In the genomic region with DNA sequence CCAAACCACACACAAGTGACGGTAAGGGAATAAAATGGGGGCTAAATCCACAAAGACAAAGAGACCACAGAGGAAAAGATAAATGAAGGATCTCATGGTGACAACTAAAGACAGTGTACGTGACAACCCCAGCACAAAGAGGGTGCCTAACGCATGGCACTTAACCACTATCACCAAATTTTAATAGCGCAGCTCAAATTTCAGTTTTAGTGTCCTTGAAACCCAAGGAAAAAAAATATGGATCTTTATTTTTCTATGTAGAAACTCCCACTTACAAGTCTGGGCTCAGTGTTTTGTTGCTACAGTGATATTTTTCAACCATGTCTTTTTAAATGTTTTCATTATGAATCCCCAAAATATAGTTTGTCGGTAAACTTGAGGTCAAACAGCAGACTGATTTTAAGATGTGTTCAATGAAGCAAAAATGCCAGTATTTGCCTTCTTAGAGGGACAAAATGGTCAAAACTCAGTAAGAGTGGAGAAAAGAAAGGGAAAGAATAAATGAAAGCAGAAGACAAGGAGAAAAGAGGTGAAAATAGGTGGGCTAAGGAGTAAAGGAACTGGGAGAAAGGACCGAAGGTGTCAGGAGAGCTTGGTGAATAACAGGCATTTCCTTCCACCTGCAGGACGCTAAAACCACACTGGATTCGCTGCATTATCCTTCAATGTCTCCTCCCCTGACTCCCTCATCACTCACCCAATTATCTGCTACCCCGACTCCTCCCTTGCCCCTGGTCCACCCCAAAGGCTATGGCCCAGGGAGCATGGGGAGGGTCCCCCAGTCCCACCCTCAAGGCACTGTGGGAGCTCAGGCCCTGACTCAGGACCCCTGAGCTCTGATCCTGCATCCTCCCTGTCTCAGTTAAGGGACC, we compare ENCODE assay signal across 2 cellular contexts.
TF ChIP-seq lines count a peak whose summit lies in the region.

No MANE protein-coding gene starts in this region.

TF ChIP-seq in GM23338, 12 proteins besides CTCF, POLR2A, EP300 and RAD21 (continued from another document and continues in another):
- TF ChIP-seq, protein P1, sequence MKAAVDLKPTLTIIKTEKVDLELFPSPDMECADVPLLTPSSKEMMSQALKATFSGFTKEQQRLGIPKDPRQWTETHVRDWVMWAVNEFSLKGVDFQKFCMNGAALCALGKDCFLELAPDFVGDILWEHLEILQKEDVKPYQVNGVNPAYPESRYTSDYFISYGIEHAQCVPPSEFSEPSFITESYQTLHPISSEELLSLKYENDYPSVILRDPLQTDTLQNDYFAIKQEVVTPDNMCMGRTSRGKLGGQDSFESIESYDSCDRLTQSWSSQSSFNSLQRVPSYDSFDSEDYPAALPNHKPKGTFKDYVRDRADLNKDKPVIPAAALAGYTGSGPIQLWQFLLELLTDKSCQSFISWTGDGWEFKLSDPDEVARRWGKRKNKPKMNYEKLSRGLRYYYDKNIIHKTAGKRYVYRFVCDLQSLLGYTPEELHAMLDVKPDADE (IDR thresholded peaks at IDR 0.05), result no peak
- TF ChIP-seq, protein P2, sequence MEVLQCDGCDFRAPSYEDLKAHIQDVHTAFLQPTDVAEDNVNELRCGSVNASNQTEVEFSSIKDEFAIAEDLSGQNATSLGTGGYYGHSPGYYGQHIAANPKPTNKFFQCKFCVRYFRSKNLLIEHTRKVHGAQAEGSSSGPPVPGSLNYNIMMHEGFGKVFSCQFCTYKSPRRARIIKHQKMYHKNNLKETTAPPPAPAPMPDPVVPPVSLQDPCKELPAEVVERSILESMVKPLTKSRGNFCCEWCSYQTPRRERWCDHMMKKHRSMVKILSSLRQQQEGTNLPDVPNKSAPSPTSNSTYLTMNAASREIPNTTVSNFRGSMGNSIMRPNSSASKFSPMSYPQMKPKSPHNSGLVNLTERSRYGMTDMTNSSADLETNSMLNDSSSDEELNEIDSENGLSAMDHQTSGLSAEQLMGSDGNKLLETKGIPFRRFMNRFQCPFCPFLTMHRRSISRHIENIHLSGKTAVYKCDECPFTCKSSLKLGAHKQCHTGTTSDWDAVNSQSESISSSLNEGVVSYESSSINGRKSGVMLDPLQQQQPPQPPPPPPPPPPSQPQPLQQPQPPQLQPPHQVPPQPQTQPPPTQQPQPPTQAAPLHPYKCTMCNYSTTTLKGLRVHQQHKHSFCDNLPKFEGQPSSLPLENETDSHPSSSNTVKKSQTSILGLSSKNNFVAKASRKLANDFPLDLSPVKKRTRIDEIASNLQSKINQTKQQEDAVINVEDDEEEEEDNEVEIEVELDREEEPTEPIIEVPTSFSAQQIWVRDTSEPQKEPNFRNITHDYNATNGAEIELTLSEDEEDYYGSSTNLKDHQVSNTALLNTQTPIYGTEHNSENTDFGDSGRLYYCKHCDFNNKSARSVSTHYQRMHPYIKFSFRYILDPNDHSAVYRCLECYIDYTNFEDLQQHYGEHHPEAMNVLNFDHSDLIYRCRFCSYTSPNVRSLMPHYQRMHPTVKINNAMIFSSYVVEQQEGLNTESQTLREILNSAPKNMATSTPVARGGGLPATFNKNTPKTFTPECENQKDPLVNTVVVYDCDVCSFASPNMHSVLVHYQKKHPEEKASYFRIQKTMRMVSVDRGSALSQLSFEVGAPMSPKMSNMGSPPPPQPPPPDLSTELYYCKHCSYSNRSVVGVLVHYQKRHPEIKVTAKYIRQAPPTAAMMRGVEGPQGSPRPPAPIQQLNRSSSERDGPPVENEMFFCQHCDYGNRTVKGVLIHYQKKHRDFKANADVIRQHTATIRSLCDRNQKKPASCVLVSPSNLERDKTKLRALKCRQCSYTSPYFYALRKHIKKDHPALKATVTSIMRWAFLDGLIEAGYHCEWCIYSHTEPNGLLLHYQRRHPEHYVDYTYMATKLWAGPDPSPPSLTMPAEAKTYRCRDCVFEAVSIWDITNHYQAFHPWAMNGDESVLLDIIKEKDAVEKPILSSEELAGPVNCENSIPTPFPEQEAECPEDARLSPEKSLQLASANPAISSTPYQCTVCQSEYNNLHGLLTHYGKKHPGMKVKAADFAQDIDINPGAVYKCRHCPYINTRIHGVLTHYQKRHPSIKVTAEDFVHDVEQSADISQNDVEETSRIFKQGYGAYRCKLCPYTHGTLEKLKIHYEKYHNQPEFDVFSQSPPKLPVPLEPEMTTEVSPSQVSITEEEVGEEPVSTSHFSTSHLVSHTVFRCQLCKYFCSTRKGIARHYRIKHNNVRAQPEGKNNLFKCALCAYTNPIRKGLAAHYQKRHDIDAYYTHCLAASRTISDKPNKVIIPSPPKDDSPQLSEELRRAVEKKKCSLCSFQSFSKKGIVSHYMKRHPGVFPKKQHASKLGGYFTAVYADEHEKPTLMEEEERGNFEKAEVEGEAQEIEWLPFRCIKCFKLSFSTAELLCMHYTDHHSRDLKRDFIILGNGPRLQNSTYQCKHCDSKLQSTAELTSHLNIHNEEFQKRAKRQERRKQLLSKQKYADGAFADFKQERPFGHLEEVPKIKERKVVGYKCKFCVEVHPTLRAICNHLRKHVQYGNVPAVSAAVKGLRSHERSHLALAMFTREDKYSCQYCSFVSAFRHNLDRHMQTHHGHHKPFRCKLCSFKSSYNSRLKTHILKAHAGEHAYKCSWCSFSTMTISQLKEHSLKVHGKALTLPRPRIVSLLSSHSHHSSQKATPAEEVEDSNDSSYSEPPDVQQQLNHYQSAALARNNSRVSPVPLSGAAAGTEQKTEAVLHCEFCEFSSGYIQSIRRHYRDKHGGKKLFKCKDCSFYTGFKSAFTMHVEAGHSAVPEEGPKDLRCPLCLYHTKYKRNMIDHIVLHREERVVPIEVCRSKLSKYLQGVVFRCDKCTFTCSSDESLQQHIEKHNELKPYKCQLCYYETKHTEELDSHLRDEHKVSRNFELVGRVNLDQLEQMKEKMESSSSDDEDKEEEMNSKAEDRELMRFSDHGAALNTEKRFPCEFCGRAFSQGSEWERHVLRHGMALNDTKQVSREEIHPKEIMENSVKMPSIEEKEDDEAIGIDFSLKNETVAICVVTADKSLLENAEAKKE (CRISPR knock-in tag; IDR thresholded peaks at IDR 0.05), result no peak
- TF ChIP-seq CREB1 (CRISPR knock-in tag; IDR thresholded peaks at IDR 0.05; ENCODE audit: low read depth), result no peak
- no peak for TF ChIP-seq POLR2AphosphoS5 (IDR thresholded peaks at IDR 0.05; ENCODE audit: low read depth)
- no peak for TF ChIP-seq NANOG (IDR thresholded peaks at IDR 0.05; ENCODE audit: borderline replicate concordance)
- no peak for TF ChIP-seq JUNB (IDR thresholded peaks at IDR 0.05; ENCODE audit: unreplicated experiment)
- TF ChIP-seq EZH2 (IDR thresholded peaks at IDR 0.05; ENCODE audit: low read depth, unreplicated experiment), result no peak
- TF ChIP-seq STAT1 (IDR thresholded peaks at IDR 0.05; ENCODE audit: unreplicated experiment), result no peak

TF ChIP-seq in WTC11, 78 proteins besides CTCF, POLR2A, EP300 and RAD21:
- TF ChIP-seq, protein P3, sequence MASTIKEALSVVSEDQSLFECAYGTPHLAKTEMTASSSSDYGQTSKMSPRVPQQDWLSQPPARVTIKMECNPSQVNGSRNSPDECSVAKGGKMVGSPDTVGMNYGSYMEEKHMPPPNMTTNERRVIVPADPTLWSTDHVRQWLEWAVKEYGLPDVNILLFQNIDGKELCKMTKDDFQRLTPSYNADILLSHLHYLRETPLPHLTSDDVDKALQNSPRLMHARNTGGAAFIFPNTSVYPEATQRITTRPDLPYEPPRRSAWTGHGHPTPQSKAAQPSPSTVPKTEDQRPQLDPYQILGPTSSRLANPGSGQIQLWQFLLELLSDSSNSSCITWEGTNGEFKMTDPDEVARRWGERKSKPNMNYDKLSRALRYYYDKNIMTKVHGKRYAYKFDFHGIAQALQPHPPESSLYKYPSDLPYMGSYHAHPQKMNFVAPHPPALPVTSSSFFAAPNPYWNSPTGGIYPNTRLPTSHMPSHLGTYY (CRISPR knock-in tag; IDR thresholded peaks at IDR 0.05), result no peak
- no peak for TF ChIP-seq TEAD1 (CRISPR knock-in tag; IDR thresholded peaks at IDR 0.05)
- TF ChIP-seq, protein P4, sequence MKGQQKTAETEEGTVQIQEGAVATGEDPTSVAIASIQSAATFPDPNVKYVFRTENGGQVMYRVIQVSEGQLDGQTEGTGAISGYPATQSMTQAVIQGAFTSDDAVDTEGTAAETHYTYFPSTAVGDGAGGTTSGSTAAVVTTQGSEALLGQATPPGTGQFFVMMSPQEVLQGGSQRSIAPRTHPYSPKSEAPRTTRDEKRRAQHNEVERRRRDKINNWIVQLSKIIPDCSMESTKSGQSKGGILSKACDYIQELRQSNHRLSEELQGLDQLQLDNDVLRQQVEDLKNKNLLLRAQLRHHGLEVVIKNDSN (CRISPR knock-in tag; IDR thresholded peaks at IDR 0.05), result no peak
